Comparison of ENCODE assay signal across 8 cellular contexts in genomic region chr7:44257213-44257612, GRCh38. TPM values are rescaled to one million over a fixed set of nuclear protein-coding genes. Genes with fewer than 3 reads are reported as not detected.
DNase-seq lines count a peak whose midpoint lies in the region; ATAC-seq and TF ChIP-seq lines count a peak whose summit lies in the region.

No MANE protein-coding gene starts in this region.

- no peak overlapping the region for H3K4me3 ChIP-seq in liver (ENCODE audit: low read depth in 1 of 3, low read length in 3 of 3)

- H3K27ac ChIP-seq in liver (ENCODE audit: low read depth in 1 of 2, low read length in 2 of 2) (peak overlapping the region; percentile 38 to 61), substantia nigra (ENCODE audit: low read depth, low read length, poor library complexity, severe bottlenecking) (peak overlapping the region; percentile 11)

- no peaks in the 10 kb centered on the region for H3K36me3 Mint-ChIP-seq in activated T-cell treated with anti-CD3 and anti-CD28 coated beads, Interleukin-2, amount 50 U/mL, for 24 hours (ENCODE audit: low read depth)
- H3K36me3 Mint-ChIP-seq in activated naive CD8-positive, alpha-beta T cell treated with anti-CD3 and anti-CD28 coated beads for 36 hours, result peaks cover 3% of the 10 kb centered on the region

- H3K9ac ChIP-seq in liver (ENCODE audit: low read depth in 1 of 2, low read length in 2 of 2), result peak overlapping the region in 1 of 2 donors; percentile 7

- no peaks in the 10 kb centered on the region for H3K36me3 ChIP-seq in liver (ENCODE audit: control insufficient read depth in 4 of 4, insufficient read depth in 3 of 4, low read depth in 1 of 4, low read length in 3 of 4)

- no peak for TF ChIP-seq CTCF in liver (IDR thresholded peaks at IDR 0.05; ENCODE audit: low read depth, low read length, missing input control)

- TF ChIP-seq RAD21 in liver (IDR thresholded peaks at IDR 0.05), result no peak

- DNase-seq in activated T-cell treated with anti-CD3 and anti-CD28 coated beads, Interleukin-2, amount 50 U/mL, for 24 hours, result no peak
- no peak for DNase-seq in activated T-cell treated with anti-CD3 and anti-CD28 coated beads, Interleukin-2, amount 50 U/mL, for 48 hours
- DNase-seq in activated naive CD8-positive, alpha-beta T cell treated with anti-CD3 and anti-CD28 coated beads for 36 hours, result no peak
- DNase-seq in substantia nigra (lab: John Stamatoyannopoulos, UW) (no peak), HPDE6-E6E7 (ENCODE audit: extremely low spot score) (no peak), pons (ENCODE audit: low spot score) (no peak)

- H3K27me3 ChIP-seq in liver (ENCODE audit: control insufficient read depth in 4 of 4, insufficient read depth in 4 of 4, low read length in 3 of 4), result no peaks in the 10 kb centered on the region

- no peak overlapping the region for H3K4me3 Mint-ChIP-seq in activated T-cell treated with anti-CD3 and anti-CD28 coated beads, Interleukin-2, amount 50 U/mL, for 24 hours
- no peak overlapping the region for H3K4me3 Mint-ChIP-seq in activated naive CD8-positive, alpha-beta T cell treated with anti-CD3 and anti-CD28 coated beads for 36 hours

- 97% methylated on average over 6 of the region's 6 CpGs for WGBS in liver

- peak overlapping the region; percentile 90 for H3K27ac Mint-ChIP-seq in activated T-cell treated with anti-CD3 and anti-CD28 coated beads, Interleukin-2, amount 50 U/mL, for 24 hours
- H3K27ac Mint-ChIP-seq in activated naive CD8-positive, alpha-beta T cell treated with anti-CD3 and anti-CD28 coated beads for 36 hours, result peak overlapping the region; percentile 96

- H3K4me1 ChIP-seq in liver (ENCODE audit: control insufficient read depth in 4 of 4, insufficient read depth in 4 of 4, low read length in 3 of 4), result peaks cover 0 to 12% (median 2%) of the 10 kb centered on the region in 4 donors

- peaks cover 53% of the 10 kb centered on the region for H3K4me1 Mint-ChIP-seq in activated T-cell treated with anti-CD3 and anti-CD28 coated beads, Interleukin-2, amount 50 U/mL, for 24 hours (ENCODE audit: low read depth)
- peaks cover 35% of the 10 kb centered on the region for H3K4me1 Mint-ChIP-seq in activated naive CD8-positive, alpha-beta T cell treated with anti-CD3 and anti-CD28 coated beads for 36 hours

- no peak for ATAC-seq in HG02938 (IDR thresholded peaks at IDR 0.05; ENCODE audit: unreplicated experiment)

- H3K27me3 Mint-ChIP-seq in activated T-cell treated with anti-CD3 and anti-CD28 coated beads, Interleukin-2, amount 50 U/mL, for 24 hours, result no peaks in the 10 kb centered on the region
- H3K27me3 Mint-ChIP-seq in activated naive CD8-positive, alpha-beta T cell treated with anti-CD3 and anti-CD28 coated beads for 36 hours, result no peaks in the 10 kb centered on the region

- H3K9me3 ChIP-seq in liver (ENCODE audit: control insufficient read depth in 4 of 4, low read length in 3 of 4), result no peaks in the 10 kb centered on the region

- no peaks in the 10 kb centered on the region for H3K9me3 Mint-ChIP-seq in activated T-cell treated with anti-CD3 and anti-CD28 coated beads, Interleukin-2, amount 50 U/mL, for 24 hours
- no peaks in the 10 kb centered on the region for H3K9me3 Mint-ChIP-seq in activated naive CD8-positive, alpha-beta T cell treated with anti-CD3 and anti-CD28 coated beads for 36 hours

TF ChIP-seq in liver, 16 proteins besides CTCF, POLR2A, EP300 and RAD21:
- TF ChIP-seq FOXA2 (IDR thresholded peaks at IDR 0.05), result no peak
- no peak for TF ChIP-seq FOXA1 (IDR thresholded peaks at IDR 0.05)
- TF ChIP-seq TAF1 (conservative IDR thresholded peaks at IDR 0.05), result no peak
- no peak for TF ChIP-seq ATF3 (IDR thresholded peaks at IDR 0.05)
- no peak for TF ChIP-seq EGR1 (IDR thresholded peaks at IDR 0.05; ENCODE audit: low read depth in 2 of 2)
- no peak for TF ChIP-seq SP1 (IDR thresholded peaks at IDR 0.05)
- TF ChIP-seq, protein P1, sequence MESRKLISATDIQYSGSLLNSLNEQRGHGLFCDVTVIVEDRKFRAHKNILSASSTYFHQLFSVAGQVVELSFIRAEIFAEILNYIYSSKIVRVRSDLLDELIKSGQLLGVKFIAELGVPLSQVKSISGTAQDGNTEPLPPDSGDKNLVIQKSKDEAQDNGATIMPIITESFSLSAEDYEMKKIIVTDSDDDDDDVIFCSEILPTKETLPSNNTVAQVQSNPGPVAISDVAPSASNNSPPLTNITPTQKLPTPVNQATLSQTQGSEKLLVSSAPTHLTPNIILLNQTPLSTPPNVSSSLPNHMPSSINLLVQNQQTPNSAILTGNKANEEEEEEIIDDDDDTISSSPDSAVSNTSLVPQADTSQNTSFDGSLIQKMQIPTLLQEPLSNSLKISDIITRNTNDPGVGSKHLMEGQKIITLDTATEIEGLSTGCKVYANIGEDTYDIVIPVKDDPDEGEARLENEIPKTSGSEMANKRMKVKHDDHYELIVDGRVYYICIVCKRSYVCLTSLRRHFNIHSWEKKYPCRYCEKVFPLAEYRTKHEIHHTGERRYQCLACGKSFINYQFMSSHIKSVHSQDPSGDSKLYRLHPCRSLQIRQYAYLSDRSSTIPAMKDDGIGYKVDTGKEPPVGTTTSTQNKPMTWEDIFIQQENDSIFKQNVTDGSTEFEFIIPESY (IDR thresholded peaks at IDR 0.05), result no peak
- no peak for TF ChIP-seq HNF4A (conservative IDR thresholded peaks at IDR 0.05)
- TF ChIP-seq MAX (IDR thresholded peaks at IDR 0.05), result no peak
- TF ChIP-seq GABPA (IDR thresholded peaks at IDR 0.05 in 1 of 2, conservative IDR thresholded peaks at IDR 0.05 in 1 of 2), result no peak
- no peak for TF ChIP-seq YY1 (IDR thresholded peaks at IDR 0.05)
- TF ChIP-seq RXRA (IDR thresholded peaks at IDR 0.05), result no peak
- no peak for TF ChIP-seq NR2F2 (IDR thresholded peaks at IDR 0.05)
- no peak for TF ChIP-seq JUND (IDR thresholded peaks at IDR 0.05)
- TF ChIP-seq HNF4G (IDR thresholded peaks at IDR 0.05), result no peak
- TF ChIP-seq, protein P2, sequence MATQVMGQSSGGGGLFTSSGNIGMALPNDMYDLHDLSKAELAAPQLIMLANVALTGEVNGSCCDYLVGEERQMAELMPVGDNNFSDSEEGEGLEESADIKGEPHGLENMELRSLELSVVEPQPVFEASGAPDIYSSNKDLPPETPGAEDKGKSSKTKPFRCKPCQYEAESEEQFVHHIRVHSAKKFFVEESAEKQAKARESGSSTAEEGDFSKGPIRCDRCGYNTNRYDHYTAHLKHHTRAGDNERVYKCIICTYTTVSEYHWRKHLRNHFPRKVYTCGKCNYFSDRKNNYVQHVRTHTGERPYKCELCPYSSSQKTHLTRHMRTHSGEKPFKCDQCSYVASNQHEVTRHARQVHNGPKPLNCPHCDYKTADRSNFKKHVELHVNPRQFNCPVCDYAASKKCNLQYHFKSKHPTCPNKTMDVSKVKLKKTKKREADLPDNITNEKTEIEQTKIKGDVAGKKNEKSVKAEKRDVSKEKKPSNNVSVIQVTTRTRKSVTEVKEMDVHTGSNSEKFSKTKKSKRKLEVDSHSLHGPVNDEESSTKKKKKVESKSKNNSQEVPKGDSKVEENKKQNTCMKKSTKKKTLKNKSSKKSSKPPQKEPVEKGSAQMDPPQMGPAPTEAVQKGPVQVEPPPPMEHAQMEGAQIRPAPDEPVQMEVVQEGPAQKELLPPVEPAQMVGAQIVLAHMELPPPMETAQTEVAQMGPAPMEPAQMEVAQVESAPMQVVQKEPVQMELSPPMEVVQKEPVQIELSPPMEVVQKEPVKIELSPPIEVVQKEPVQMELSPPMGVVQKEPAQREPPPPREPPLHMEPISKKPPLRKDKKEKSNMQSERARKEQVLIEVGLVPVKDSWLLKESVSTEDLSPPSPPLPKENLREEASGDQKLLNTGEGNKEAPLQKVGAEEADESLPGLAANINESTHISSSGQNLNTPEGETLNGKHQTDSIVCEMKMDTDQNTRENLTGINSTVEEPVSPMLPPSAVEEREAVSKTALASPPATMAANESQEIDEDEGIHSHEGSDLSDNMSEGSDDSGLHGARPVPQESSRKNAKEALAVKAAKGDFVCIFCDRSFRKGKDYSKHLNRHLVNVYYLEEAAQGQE (IDR thresholded peaks at IDR 0.05), result no peak

RNA-seq across cellular contexts. Expression of gene YKT6, which starts 56.4 kb away (rescaled TPM):
- 10 to 100 TPM; 74.9 to 75.9 TPM for total RNA-seq in activated naive CD8-positive, alpha-beta T cell treated with anti-CD3 and anti-CD28 coated beads for 36 hours
- 10 to 100 TPM; 21.8 to 22.0 TPM for total RNA-seq in liver
- 10 to 100 TPM in 1 of 2 donors, 1 to 10 TPM in 1; 8.1 to 20.3 TPM for polyA plus RNA-seq in liver
